ENCODE assay signal across 24 cellular contexts in genomic region chr12:62131153-62131552, GRCh38.
DNase-seq lines count a peak whose midpoint lies in the region; ATAC-seq and TF ChIP-seq lines count a peak whose summit lies in the region.
"Had no signal": no experiment of that assay in that cellular context is flagged by ENCODE, and none has a peak within 500 bp of the region (broad histone marks: within the 10 kb centered on the region; RNA-seq: fewer than 3 reads in every experiment).

No MANE protein-coding gene starts in this region.

- TF ChIP-seq CTCF in Loucy (conservative IDR thresholded peaks at IDR 0.05; ENCODE audit: low read length) (no peak), lower lobe of right lung (IDR thresholded peaks at IDR 0.05) (no peak), upper lobe of right lung (IDR thresholded peaks at IDR 0.05) (no peak)

- H3K4me1 ChIP-seq in Loucy (ENCODE audit: insufficient read depth, low read length, poor library complexity, severe bottlenecking), result peaks cover 36% of the 10 kb centered on the region
- H3K4me1 ChIP-seq in lower lobe of right lung, result no peaks in the 10 kb centered on the region
- no peaks in the 10 kb centered on the region for H3K4me1 ChIP-seq in upper lobe of right lung
- H3K4me1 ChIP-seq: BE2C had no signal

- intact Hi-C loops in lower lobe of right lung (cut with DNase I) (no loop called here), upper lobe of right lung (cut with DNase I) (no loop called here)

- H3K27me3 Mint-ChIP-seq in T-helper 2 cell treated with Interferon-gamma antibody and Interleukin-4, amounts not matched to agents 5 μg/mL and 100 μg/mL, for 36 hours (ENCODE audit: low read depth), result peaks cover 3% of the 10 kb centered on the region
- H3K27me3 Mint-ChIP-seq: CD4-positive, alpha-beta memory T cell had no signal

- peak overlapping the region; percentile 2 for H3K9ac ChIP-seq in Loucy (ENCODE audit: low read depth, low read length, poor library complexity, severe bottlenecking)
- H3K9ac ChIP-seq: BLaER1 had no signal

- H3K36me3 Mint-ChIP-seq in T-helper 2 cell treated with Interferon-gamma antibody and Interleukin-4, amounts not matched to agents 5 μg/mL and 100 μg/mL, for 36 hours (ENCODE audit: low read depth), result no peaks in the 10 kb centered on the region
- H3K36me3 Mint-ChIP-seq: CD14-positive monocyte; CD4-positive, alpha-beta memory T cell; CD4-positive, CD25-positive, alpha-beta regulatory T cell; CD8-positive, alpha-beta memory T cell had no signal

- no peaks in the 10 kb centered on the region for H3K79me2 ChIP-seq in Loucy (ENCODE audit: insufficient read depth, low read length)

- ATAC-seq in lower lobe of right lung (peak in 1 of 2 donors; percentile 44), upper lobe of right lung (peak; percentile 53), GM19467 (IDR thresholded peaks at IDR 0.05; ENCODE audit: unreplicated experiment) (no peak)
- ATAC-seq: GM12878 had no signal

- DNase-seq in lower lobe of right lung (peak; percentile 50), upper lobe of right lung (peak; percentile 58)
- DNase-seq in T-helper 2 cell treated with Interferon-gamma antibody and Interleukin-4, amounts not matched to agents 5 μg/mL and 100 μg/mL, for 36 hours (ENCODE audit: low spot score), result no peak
- DNase-seq in activated CD4-positive, alpha-beta T cell treated with anti-CD3 and anti-CD28 coated beads for 4 hours, result no peak
- DNase-seq: 8988T; ACHN; BE2C; C1 segment of cervical spinal cord; CD4-positive, alpha-beta memory T cell; CD4-positive, CD25-positive, alpha-beta regulatory T cell; CD8-positive, alpha-beta memory T cell; COR-L47; DMS 273 treated with DMSO at 0.1 percent for 48 hours; DMS153; DMS53; DMS79; DND-41; EL; GDM1 had no signal

- no peaks in the 10 kb centered on the region for H3K9me3 Mint-ChIP-seq in T-helper 2 cell treated with Interferon-gamma antibody and Interleukin-4, amounts not matched to agents 5 μg/mL and 100 μg/mL, for 36 hours
- H3K9me3 Mint-ChIP-seq: CD14-positive monocyte; CD4-positive, CD25-positive, alpha-beta regulatory T cell; CD8-positive, alpha-beta memory T cell had no signal

- no peak overlapping the region for H3K4me3 Mint-ChIP-seq in T-helper 2 cell treated with Interferon-gamma antibody and Interleukin-4, amounts not matched to agents 5 μg/mL and 100 μg/mL, for 36 hours
- H3K4me3 Mint-ChIP-seq: CD14-positive monocyte; CD4-positive, alpha-beta memory T cell; CD8-positive, alpha-beta memory T cell had no signal

- no peak overlapping the region for H3K27ac Mint-ChIP-seq in T-helper 2 cell treated with Interferon-gamma antibody and Interleukin-4, amounts not matched to agents 5 μg/mL and 100 μg/mL, for 36 hours
- H3K27ac Mint-ChIP-seq: CD14-positive monocyte; CD4-positive, alpha-beta memory T cell; CD4-positive, CD25-positive, alpha-beta regulatory T cell; CD8-positive, alpha-beta memory T cell had no signal

- peak overlapping the region; percentile 28 for H3K4me2 ChIP-seq in Loucy (ENCODE audit: low read depth, low read length, poor library complexity, severe bottlenecking)
- H3K4me2 ChIP-seq: BLaER1 had no signal

- no peak overlapping the region for H2AFZ ChIP-seq in Loucy (ENCODE audit: low read length)

- H3F3A ChIP-seq in Loucy (ENCODE audit: low read depth), result no peaks in the 10 kb centered on the region

- H3K27ac ChIP-seq in lower lobe of right lung, result no peak overlapping the region
- no peak overlapping the region for H3K27ac ChIP-seq in upper lobe of right lung
- H3K27ac ChIP-seq: BLaER1 had no signal

- H4K20me1 ChIP-seq in Loucy (ENCODE audit: insufficient read depth, low read length, poor library complexity, severe bottlenecking), result no peaks in the 10 kb centered on the region
- H4K20me1 ChIP-seq: BLaER1 had no signal

- H3K9me2 ChIP-seq in Loucy (replicated peaks; ENCODE audit: low read depth, low read length), result no peaks in the 10 kb centered on the region

- H3K4me1 Mint-ChIP-seq in T-helper 2 cell treated with Interferon-gamma antibody and Interleukin-4, amounts not matched to agents 5 μg/mL and 100 μg/mL, for 36 hours (ENCODE audit: low read depth), result no peaks in the 10 kb centered on the region
- H3K4me1 Mint-ChIP-seq: CD8-positive, alpha-beta memory T cell had no signal

- H3K9me3 ChIP-seq in Loucy (ENCODE audit: insufficient read depth, low read depth, low read length), result no peaks in the 10 kb centered on the region
- H3K9me3 ChIP-seq in lower lobe of right lung, result no peaks in the 10 kb centered on the region
- H3K9me3 ChIP-seq in upper lobe of right lung, result no peaks in the 10 kb centered on the region
- H3K9me3 ChIP-seq: BE2C, BLaER1 had no signal

- H3K36me3 ChIP-seq in Loucy (ENCODE audit: insufficient read depth, low read length) (no peaks in the 10 kb centered on the region), lower lobe of right lung (no peaks in the 10 kb centered on the region), upper lobe of right lung (no peaks in the 10 kb centered on the region)
- H3K36me3 ChIP-seq: BE2C, BLaER1 had no signal

- H3K27me3 ChIP-seq in Loucy (ENCODE audit: insufficient read depth, low read length, poor library complexity, severe bottlenecking) (peaks cover 11% of the 10 kb centered on the region), lower lobe of right lung (ENCODE audit: low read depth) (no peaks in the 10 kb centered on the region), upper lobe of right lung (no peaks in the 10 kb centered on the region)
- H3K27me3 ChIP-seq: BLaER1 had no signal

- H3K4me3 ChIP-seq in Loucy (ENCODE audit: low read length, poor library complexity, severe bottlenecking), result peak overlapping the region; percentile 19
- no peak overlapping the region for H3K4me3 ChIP-seq in lower lobe of right lung
- no peak overlapping the region for H3K4me3 ChIP-seq in upper lobe of right lung
- H3K4me3 ChIP-seq: BLaER1, GM12878 had no signal

Comparison
In these comparisons a context has a peak if more than half of its experiments do, and no peak if none do; other contexts are left out.
1. DNase-seq: peak in lower lobe of right lung (single experiment) and upper lobe of right lung (single experiment); none in T-helper 2 cell treated with Interferon-gamma antibody and Interleukin-4, amounts not matched to agents 5 μg/mL and 100 μg/mL, for 36 hours (single experiment) and activated CD4-positive, alpha-beta T cell treated with anti-CD3 and anti-CD28 coated beads for 4 hours (0 of 2).